22 cellular contexts compared by ENCODE assay signal in the genomic region with DNA sequence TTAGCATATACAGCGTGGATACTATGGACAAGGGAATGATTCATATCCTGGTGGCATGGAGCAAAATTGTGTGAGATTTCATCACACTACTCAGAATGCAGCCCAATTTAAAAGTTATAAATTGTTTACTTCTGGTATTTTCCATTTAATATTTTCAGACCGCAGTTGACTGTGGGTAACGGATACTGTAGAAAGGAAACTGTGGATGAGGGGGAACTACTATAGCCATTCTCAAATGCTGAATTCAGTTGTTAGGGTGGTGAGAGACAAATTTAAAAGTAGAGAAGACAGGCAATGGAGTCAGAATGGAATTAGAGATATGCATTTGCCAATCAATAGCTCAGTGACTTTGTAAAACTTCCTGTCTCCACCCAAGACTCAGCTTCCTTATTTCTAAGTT.
"Had no signal": no experiment of that assay in that cellular context is flagged by ENCODE, and none has a peak within 500 bp of the region (broad histone marks: within the 10 kb centered on the region; RNA-seq: fewer than 3 reads in every experiment).

No MANE protein-coding gene starts in this region.

- H3K4me1 Mint-ChIP-seq: activated naive CD4-positive, alpha-beta T cell treated with anti-CD3 and anti-CD28 coated beads, Interleukin-2, amount 10 ng/mL, durations not matched to agents 7 days and 5 days; activated naive CD8-positive, alpha-beta T cell treated with anti-CD3 and anti-CD28 coated beads, Interleukin-2, amount 50 U/mL, for 24 hours; activated T-helper 17 cell treated with anti-CD3 and anti-CD28 coated beads, Interleukin-2, amount 50 U/mL, for 72 hours; memory B cell; naive B cell had no signal

- DNase-seq: activated CD4-positive, alpha-beta T cell treated with anti-CD3 and anti-CD28 coated beads for 48 hours; activated CD4-positive, CD25-positive, alpha-beta regulatory T cell; activated CD8-positive, alpha-beta T cell treated with anti-CD3 and anti-CD28 coated beads for 36 hours; activated naive CD4-positive, alpha-beta T cell treated with anti-CD3 and anti-CD28 coated beads, Interleukin-2, amount 10 ng/mL, durations not matched to agents 7 days and 5 days; activated naive CD8-positive, alpha-beta T cell treated with anti-CD3 and anti-CD28 coated beads, Interleukin-2, amount 50 U/mL, for 24 hours; activated T-cell treated with anti-CD3 and anti-CD28 coated beads, Interleukin-2, amount 50 U/mL, for 1 hour; anterior cingulate cortex; cerebellar nuclear complex; cortex of kidney; gastrocnemius medialis; head of caudate nucleus; left ventricle myocardium superior; mucosa of descending colon; naive B cell; stimulated activated CD8-positive, alpha-beta memory T cell treated with anti-CD3 and anti-CD28 coated beads, Interleukin-4, amount 100 ng/mL, for 48 hours; stimulated activated naive CD4-positive, alpha-beta T cell; T-helper 9 cell had no signal

- H3K9me3 ChIP-seq: gastrocnemius medialis, mucosa of descending colon had no signal

- H3K27me3 Mint-ChIP-seq: activated naive CD4-positive, alpha-beta T cell treated with anti-CD3 and anti-CD28 coated beads, Interleukin-2, amount 10 ng/mL, durations not matched to agents 7 days and 5 days; activated T-helper 17 cell treated with anti-CD3 and anti-CD28 coated beads, Interleukin-2, amount 50 U/mL, for 72 hours; naive B cell; progenitor cell of endocrine pancreas had no signal

- H3K9me3 Mint-ChIP-seq: activated CD8-positive, alpha-beta T cell treated with anti-CD3 and anti-CD28 coated beads for 36 hours; activated naive CD8-positive, alpha-beta T cell treated with anti-CD3 and anti-CD28 coated beads, Interleukin-2, amount 50 U/mL, for 24 hours; neural crest cell had no signal

- H3K27ac Mint-ChIP-seq: activated CD8-positive, alpha-beta T cell treated with anti-CD3 and anti-CD28 coated beads for 36 hours; activated naive CD4-positive, alpha-beta T cell treated with anti-CD3 and anti-CD28 coated beads, Interleukin-2, amount 10 ng/mL, durations not matched to agents 7 days and 5 days; activated naive CD8-positive, alpha-beta T cell treated with anti-CD3 and anti-CD28 coated beads, Interleukin-2, amount 50 U/mL, for 24 hours; activated T-helper 17 cell treated with anti-CD3 and anti-CD28 coated beads, Interleukin-2, amount 50 U/mL, for 72 hours; memory B cell; naive B cell; progenitor cell of endocrine pancreas had no signal

- H3K4me1 ChIP-seq: gastrocnemius medialis had no signal

- H3K36me3 ChIP-seq: gastrocnemius medialis had no signal

- ATAC-seq: activated CD8-positive, alpha-beta T cell treated with anti-CD3 and anti-CD28 coated beads for 36 hours; activated naive CD8-positive, alpha-beta T cell treated with anti-CD3 and anti-CD28 coated beads, Interleukin-2, amount 50 U/mL, for 24 hours; activated T-helper 17 cell treated with anti-CD3 and anti-CD28 coated beads, Interleukin-2, amount 50 U/mL, for 72 hours; esophagus mucosa; gastrocnemius medialis; left ventricle myocardium superior; mucosa of descending colon had no signal

- H3K27me3 ChIP-seq: gastrocnemius medialis had no signal

- H3K4me3 Mint-ChIP-seq: activated CD8-positive, alpha-beta T cell treated with anti-CD3 and anti-CD28 coated beads for 36 hours; activated naive CD4-positive, alpha-beta T cell treated with anti-CD3 and anti-CD28 coated beads, Interleukin-2, amount 10 ng/mL, durations not matched to agents 7 days and 5 days; activated naive CD8-positive, alpha-beta T cell treated with anti-CD3 and anti-CD28 coated beads, Interleukin-2, amount 50 U/mL, for 24 hours; activated T-helper 17 cell treated with anti-CD3 and anti-CD28 coated beads, Interleukin-2, amount 50 U/mL, for 72 hours; memory B cell; naive B cell; neural crest cell had no signal

- H3K27ac ChIP-seq: gastrocnemius medialis had no signal

- H3K4me3 ChIP-seq: gastrocnemius medialis, mucosa of descending colon had no signal

- H3K36me3 Mint-ChIP-seq: activated naive CD4-positive, alpha-beta T cell treated with anti-CD3 and anti-CD28 coated beads, Interleukin-2, amount 10 ng/mL, durations not matched to agents 7 days and 5 days; memory B cell; naive B cell had no signal
